Comparison of ENCODE assay signal across 8 cellular contexts in genomic region chr12:56079729-56080555, GRCh38. TPM values are rescaled to one million over a fixed set of nuclear protein-coding genes. Genes with fewer than 3 reads are reported as not detected.
DNase-seq lines count a peak whose midpoint lies in the region; ATAC-seq and TF ChIP-seq lines count a peak whose summit lies in the region.

Gene ERBB3, plus strand, starts transcription at chr12:56080165. Its CDS starts 136 bp downstream, at chr12:56080301.

- H3K27ac Mint-ChIP-seq in activated CD4-positive, alpha-beta T cell treated with anti-CD3 and anti-CD28 coated beads, Interleukin-2, amount 10 ng/mL, durations not matched to agents 7 days and 5 days: peak within 1 kb of the TSS; percentile 64

- no peaks in the 10 kb centered on the region for H3K9me3 ChIP-seq in left lung

- CTCF ChIA-PET in activated CD4-positive, alpha-beta T cell treated with anti-CD3 and anti-CD28 coated beads, Interleukin-2, amount 10 ng/mL, durations not matched to agents 7 days and 5 days (lab: Charles Lee): interaction anchor here (0.5 to 1.4 kb wide), 10 partner anchors 11 to 328 kb away, joined by 3 to 5 read pairs (median 3); partner anchors contain the start of gene ZC3H10

- H3K36me3 Mint-ChIP-seq in activated CD4-positive, alpha-beta T cell treated with anti-CD3 and anti-CD28 coated beads, Interleukin-2, amount 10 ng/mL, durations not matched to agents 7 days and 5 days (ENCODE audit: low read depth): no peaks in the 10 kb centered on the region

- no peaks in the 10 kb centered on the region for H3K9me3 Mint-ChIP-seq in activated CD4-positive, alpha-beta T cell treated with anti-CD3 and anti-CD28 coated beads, Interleukin-2, amount 10 ng/mL, durations not matched to agents 7 days and 5 days

- H3K36me3 ChIP-seq in left lung: no peaks in the 10 kb centered on the region

- peaks cover 33% of the 10 kb centered on the region for H3K27me3 Mint-ChIP-seq in activated CD4-positive, alpha-beta T cell treated with anti-CD3 and anti-CD28 coated beads, Interleukin-2, amount 10 ng/mL, durations not matched to agents 7 days and 5 days

- peaks cover 0 to 44% of the 10 kb centered on the region in 2 donors for H3K27me3 ChIP-seq in left lung

- H3K4me3 Mint-ChIP-seq in activated CD4-positive, alpha-beta T cell treated with anti-CD3 and anti-CD28 coated beads, Interleukin-2, amount 10 ng/mL, durations not matched to agents 7 days and 5 days: peak within 1 kb of the TSS; percentile 73

- DNase-seq in C1 segment of cervical spinal cord (lab: John Stamatoyannopoulos, UW): peak in 12 of 14 donors; percentile 15 to 84 (median 66)
- DNase-seq in NCI-H2171 treated with DMSO at 0.1 percent for 48 hours (lab: John Stamatoyannopoulos, UW): peak; percentile 73
- DNase-seq in activated CD4-positive, alpha-beta T cell treated with anti-CD3 and anti-CD28 coated beads, Interleukin-2, amount 10 ng/mL, durations not matched to agents 7 days and 5 days: peak; percentile 60
- DNase-seq in cortex of kidney (lab: John Stamatoyannopoulos, UW): peak; percentile 59
- peak; percentile 83 to 93 for DNase-seq in left lung
- peak; percentile 72 to 79 for DNase-seq in stimulated activated CD4-positive, alpha-beta T cell treated with anti-CD3 and anti-CD28 coated beads, Interleukin-2, amount 100 ng/mL, for 24 hours
- no peak for DNase-seq in GM19240 (ENCODE audit: insufficient read length, low spot score)

- H3K4me3 ChIP-seq in left lung: peak within 1 kb of the TSS; percentile 41 to 55

- POLR2A ChIA-PET in activated CD4-positive, alpha-beta T cell treated with anti-CD3 and anti-CD28 coated beads, Interleukin-2, amount 10 ng/mL, durations not matched to agents 7 days and 5 days (lab: Charles Lee): interaction anchor here (1.0 kb wide), 1 partner anchor 25 kb away, joined by 3 read pairs; no protein-coding TSS in a partner anchor

- H3K4me1 Mint-ChIP-seq in activated CD4-positive, alpha-beta T cell treated with anti-CD3 and anti-CD28 coated beads, Interleukin-2, amount 10 ng/mL, durations not matched to agents 7 days and 5 days: peaks cover 19% of the 10 kb centered on the region

- intact Hi-C loops in left lung (cut with DNase I): no loop called here

- peaks cover 0 to 25% of the 10 kb centered on the region in 2 donors for H3K4me1 ChIP-seq in left lung

- TF ChIP-seq CTCF in left lung (IDR thresholded peaks at IDR 0.05): no peak

- peak within 1 kb of the TSS; percentile 82 to 85 for H3K27ac ChIP-seq in left lung

- ATAC-seq in GM21723 (IDR thresholded peaks at IDR 0.05; ENCODE audit: unreplicated experiment) (peak; percentile 54), left lung (peak; percentile 92)

RNA-seq across cellular contexts. Expression of gene ERBB3, which starts in this region (rescaled TPM):
- total RNA-seq in activated CD4-positive, alpha-beta T cell treated with anti-CD3 and anti-CD28 coated beads, Interleukin-2, amount 10 ng/mL, durations not matched to agents 7 days and 5 days: 1 to 10 TPM; 1.3 to 1.5 TPM
- total RNA-seq in left lung: 10 to 100 TPM; 38.6 to 88.8 TPM

Comparison
In these comparisons a context has a peak if more than half of its experiments do, and no peak if none do; other contexts are left out.
1. RNA of gene ERBB3 (total RNA-seq): 38.6 to 88.8 TPM in left lung; 1.3 to 1.5 TPM in activated CD4-positive, alpha-beta T cell treated with anti-CD3 and anti-CD28 coated beads, Interleukin-2, amount 10 ng/mL, durations not matched to agents 7 days and 5 days; every median in the first group is over 10 times any median in the second.